1 cellular context compared by ENCODE assay signal in genomic region chr7:151168022-151168786, GRCh38.
TF ChIP-seq lines count a peak whose summit lies in the region.

No MANE protein-coding gene starts in this region.

TF ChIP-seq in WTC11, 78 proteins besides CTCF, POLR2A, EP300 and RAD21 (continued from another document):
- TF ChIP-seq, protein P1, sequence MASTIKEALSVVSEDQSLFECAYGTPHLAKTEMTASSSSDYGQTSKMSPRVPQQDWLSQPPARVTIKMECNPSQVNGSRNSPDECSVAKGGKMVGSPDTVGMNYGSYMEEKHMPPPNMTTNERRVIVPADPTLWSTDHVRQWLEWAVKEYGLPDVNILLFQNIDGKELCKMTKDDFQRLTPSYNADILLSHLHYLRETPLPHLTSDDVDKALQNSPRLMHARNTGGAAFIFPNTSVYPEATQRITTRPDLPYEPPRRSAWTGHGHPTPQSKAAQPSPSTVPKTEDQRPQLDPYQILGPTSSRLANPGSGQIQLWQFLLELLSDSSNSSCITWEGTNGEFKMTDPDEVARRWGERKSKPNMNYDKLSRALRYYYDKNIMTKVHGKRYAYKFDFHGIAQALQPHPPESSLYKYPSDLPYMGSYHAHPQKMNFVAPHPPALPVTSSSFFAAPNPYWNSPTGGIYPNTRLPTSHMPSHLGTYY (CRISPR knock-in tag; IDR thresholded peaks at IDR 0.05), result no peak
- TF ChIP-seq FOXK1 (CRISPR knock-in tag; IDR thresholded peaks at IDR 0.05) (no peak), ZNF425 (CRISPR knock-in tag; conservative IDR thresholded peaks at IDR 0.05) (no peak), MLX (CRISPR knock-in tag; IDR thresholded peaks at IDR 0.05) (no peak), NR2C2 (CRISPR knock-in tag; IDR thresholded peaks at IDR 0.05) (no peak), TCF7 (CRISPR knock-in tag; IDR thresholded peaks at IDR 0.05; ENCODE audit: low read depth) (no peak), ZNF232 (CRISPR knock-in tag; IDR thresholded peaks at IDR 0.05) (no peak), FOXP1 (CRISPR knock-in tag; IDR thresholded peaks at IDR 0.05; ENCODE audit: borderline replicate concordance) (peak; percentile 65; the same call in 1 of the 2 replicates), ZNF263 (CRISPR knock-in tag; IDR thresholded peaks at IDR 0.05; ENCODE audit: low read depth) (0 out of 2 replicates have a peak, but pooled peaks have one; percentile 22), HMGA2 (CRISPR knock-in tag; IDR thresholded peaks at IDR 0.05) (no peak), PREB (CRISPR knock-in tag; IDR thresholded peaks at IDR 0.05; ENCODE audit: borderline replicate concordance) (no peak), GTF2I (CRISPR knock-in tag; conservative IDR thresholded peaks at IDR 0.05) (no peak), MXD4 (CRISPR knock-in tag; IDR thresholded peaks at IDR 0.05; ENCODE audit: borderline replicate concordance) (no peak), ELF4 (CRISPR knock-in tag; IDR thresholded peaks at IDR 0.05; ENCODE audit: low read depth) (no peak), HMGXB4 (CRISPR knock-in tag; IDR thresholded peaks at IDR 0.05) (peak; percentile 99), RORB (CRISPR knock-in tag; IDR thresholded peaks at IDR 0.05) (no peak)
- TF ChIP-seq, protein P2, sequence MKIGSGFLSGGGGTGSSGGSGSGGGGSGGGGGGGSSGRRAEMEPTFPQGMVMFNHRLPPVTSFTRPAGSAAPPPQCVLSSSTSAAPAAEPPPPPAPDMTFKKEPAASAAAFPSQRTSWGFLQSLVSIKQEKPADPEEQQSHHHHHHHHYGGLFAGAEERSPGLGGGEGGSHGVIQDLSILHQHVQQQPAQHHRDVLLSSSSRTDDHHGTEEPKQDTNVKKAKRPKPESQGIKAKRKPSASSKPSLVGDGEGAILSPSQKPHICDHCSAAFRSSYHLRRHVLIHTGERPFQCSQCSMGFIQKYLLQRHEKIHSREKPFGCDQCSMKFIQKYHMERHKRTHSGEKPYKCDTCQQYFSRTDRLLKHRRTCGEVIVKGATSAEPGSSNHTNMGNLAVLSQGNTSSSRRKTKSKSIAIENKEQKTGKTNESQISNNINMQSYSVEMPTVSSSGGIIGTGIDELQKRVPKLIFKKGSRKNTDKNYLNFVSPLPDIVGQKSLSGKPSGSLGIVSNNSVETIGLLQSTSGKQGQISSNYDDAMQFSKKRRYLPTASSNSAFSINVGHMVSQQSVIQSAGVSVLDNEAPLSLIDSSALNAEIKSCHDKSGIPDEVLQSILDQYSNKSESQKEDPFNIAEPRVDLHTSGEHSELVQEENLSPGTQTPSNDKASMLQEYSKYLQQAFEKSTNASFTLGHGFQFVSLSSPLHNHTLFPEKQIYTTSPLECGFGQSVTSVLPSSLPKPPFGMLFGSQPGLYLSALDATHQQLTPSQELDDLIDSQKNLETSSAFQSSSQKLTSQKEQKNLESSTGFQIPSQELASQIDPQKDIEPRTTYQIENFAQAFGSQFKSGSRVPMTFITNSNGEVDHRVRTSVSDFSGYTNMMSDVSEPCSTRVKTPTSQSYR (CRISPR knock-in tag; IDR thresholded peaks at IDR 0.05), result 0 out of 2 replicates have a peak, but pooled peaks have one; percentile 32
- TF ChIP-seq, protein P3, sequence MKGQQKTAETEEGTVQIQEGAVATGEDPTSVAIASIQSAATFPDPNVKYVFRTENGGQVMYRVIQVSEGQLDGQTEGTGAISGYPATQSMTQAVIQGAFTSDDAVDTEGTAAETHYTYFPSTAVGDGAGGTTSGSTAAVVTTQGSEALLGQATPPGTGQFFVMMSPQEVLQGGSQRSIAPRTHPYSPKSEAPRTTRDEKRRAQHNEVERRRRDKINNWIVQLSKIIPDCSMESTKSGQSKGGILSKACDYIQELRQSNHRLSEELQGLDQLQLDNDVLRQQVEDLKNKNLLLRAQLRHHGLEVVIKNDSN (CRISPR knock-in tag; IDR thresholded peaks at IDR 0.05), result no peak
- TF ChIP-seq, protein P4, sequence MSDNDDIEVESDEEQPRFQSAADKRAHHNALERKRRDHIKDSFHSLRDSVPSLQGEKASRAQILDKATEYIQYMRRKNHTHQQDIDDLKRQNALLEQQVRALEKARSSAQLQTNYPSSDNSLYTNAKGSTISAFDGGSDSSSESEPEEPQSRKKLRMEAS (CRISPR knock-in tag; IDR thresholded peaks at IDR 0.05), result 0 out of 2 replicates have a peak, but pooled peaks have one; percentile 31
- TF ChIP-seq, protein P5, sequence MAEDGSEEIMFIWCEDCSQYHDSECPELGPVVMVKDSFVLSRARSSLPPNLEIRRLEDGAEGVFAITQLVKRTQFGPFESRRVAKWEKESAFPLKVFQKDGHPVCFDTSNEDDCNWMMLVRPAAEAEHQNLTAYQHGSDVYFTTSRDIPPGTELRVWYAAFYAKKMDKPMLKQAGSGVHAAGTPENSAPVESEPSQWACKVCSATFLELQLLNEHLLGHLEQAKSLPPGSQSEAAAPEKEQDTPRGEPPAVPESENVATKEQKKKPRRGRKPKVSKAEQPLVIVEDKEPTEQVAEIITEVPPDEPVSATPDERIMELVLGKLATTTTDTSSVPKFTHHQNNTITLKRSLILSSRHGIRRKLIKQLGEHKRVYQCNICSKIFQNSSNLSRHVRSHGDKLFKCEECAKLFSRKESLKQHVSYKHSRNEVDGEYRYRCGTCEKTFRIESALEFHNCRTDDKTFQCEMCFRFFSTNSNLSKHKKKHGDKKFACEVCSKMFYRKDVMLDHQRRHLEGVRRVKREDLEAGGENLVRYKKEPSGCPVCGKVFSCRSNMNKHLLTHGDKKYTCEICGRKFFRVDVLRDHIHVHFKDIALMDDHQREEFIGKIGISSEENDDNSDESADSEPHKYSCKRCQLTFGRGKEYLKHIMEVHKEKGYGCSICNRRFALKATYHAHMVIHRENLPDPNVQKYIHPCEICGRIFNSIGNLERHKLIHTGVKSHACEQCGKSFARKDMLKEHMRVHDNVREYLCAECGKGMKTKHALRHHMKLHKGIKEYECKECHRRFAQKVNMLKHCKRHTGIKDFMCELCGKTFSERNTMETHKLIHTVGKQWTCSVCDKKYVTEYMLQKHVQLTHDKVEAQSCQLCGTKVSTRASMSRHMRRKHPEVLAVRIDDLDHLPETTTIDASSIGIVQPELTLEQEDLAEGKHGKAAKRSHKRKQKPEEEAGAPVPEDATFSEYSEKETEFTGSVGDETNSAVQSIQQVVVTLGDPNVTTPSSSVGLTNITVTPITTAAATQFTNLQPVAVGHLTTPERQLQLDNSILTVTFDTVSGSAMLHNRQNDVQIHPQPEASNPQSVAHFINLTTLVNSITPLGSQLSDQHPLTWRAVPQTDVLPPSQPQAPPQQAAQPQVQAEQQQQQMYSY (CRISPR knock-in tag; IDR thresholded peaks at IDR 0.05), result no peak
- TF ChIP-seq, protein P6, sequence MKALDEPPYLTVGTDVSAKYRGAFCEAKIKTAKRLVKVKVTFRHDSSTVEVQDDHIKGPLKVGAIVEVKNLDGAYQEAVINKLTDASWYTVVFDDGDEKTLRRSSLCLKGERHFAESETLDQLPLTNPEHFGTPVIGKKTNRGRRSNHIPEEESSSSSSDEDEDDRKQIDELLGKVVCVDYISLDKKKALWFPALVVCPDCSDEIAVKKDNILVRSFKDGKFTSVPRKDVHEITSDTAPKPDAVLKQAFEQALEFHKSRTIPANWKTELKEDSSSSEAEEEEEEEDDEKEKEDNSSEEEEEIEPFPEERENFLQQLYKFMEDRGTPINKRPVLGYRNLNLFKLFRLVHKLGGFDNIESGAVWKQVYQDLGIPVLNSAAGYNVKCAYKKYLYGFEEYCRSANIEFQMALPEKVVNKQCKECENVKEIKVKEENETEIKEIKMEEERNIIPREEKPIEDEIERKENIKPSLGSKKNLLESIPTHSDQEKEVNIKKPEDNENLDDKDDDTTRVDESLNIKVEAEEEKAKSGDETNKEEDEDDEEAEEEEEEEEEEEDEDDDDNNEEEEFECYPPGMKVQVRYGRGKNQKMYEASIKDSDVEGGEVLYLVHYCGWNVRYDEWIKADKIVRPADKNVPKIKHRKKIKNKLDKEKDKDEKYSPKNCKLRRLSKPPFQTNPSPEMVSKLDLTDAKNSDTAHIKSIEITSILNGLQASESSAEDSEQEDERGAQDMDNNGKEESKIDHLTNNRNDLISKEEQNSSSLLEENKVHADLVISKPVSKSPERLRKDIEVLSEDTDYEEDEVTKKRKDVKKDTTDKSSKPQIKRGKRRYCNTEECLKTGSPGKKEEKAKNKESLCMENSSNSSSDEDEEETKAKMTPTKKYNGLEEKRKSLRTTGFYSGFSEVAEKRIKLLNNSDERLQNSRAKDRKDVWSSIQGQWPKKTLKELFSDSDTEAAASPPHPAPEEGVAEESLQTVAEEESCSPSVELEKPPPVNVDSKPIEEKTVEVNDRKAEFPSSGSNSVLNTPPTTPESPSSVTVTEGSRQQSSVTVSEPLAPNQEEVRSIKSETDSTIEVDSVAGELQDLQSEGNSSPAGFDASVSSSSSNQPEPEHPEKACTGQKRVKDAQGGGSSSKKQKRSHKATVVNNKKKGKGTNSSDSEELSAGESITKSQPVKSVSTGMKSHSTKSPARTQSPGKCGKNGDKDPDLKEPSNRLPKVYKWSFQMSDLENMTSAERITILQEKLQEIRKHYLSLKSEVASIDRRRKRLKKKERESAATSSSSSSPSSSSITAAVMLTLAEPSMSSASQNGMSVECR (CRISPR knock-in tag; IDR thresholded peaks at IDR 0.05; ENCODE audit: borderline replicate concordance), result 0 out of 2 replicates have a peak, but pooled peaks have one; percentile 37
